8 cellular contexts compared by ENCODE assay signal in the genomic region with DNA sequence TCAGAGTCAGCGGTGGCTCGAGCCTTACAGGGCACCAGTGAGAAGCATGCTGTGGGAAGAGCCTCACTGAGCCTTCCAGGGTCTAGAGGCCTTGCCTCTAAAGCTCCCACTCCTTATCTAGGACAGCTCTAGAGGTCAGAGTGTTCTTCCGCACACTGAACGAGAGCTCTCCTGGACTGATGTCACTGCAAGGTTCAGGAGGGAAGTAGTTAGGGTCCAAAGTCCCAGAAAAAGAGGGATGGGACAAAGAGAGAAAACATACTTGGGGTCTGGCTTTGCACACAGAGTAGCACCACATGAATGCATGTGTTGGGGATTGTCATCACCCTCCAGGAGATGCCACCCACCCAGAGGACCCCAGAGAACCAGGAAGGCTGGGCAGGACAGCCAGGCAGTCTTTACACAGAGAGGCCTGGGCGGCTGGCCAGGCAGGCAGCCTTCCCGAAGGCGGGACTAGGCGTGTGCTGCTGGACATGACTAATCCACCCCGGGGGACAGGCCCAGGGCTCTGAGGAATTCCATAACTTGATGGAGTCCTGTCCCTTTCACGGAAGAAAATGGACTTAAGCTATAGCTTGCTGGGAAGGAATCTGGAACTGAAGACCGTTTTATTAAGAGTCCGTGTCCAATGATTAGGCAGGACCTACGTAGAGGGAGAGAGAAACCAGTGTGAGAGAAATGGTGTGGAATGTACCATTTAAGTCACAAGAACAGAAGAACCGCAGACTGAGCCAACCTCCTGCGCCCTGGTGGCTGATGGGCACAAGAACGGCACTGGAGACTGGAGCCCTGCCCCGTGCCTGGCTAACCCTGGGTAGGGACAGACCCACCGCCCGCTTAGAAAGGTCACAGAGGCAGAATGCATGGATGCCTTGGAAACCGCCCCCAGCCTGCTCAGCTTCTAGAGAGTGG. TPM values are rescaled to one million over a fixed set of nuclear protein-coding genes. Genes with fewer than 3 reads are reported as not detected.
A peak's percentile ranks its signal among the peaks of the same experiment; 100 is the strongest.
DNase-seq lines count a peak whose midpoint lies in the region; ATAC-seq and TF ChIP-seq lines count a peak whose summit lies in the region.

No MANE protein-coding gene starts in this region.

- in situ Hi-C loops in GM13976 (cut with MboI; ENCODE audit: low sequenced_read_pairs, unreplicated experiment) = no loop called here
- in situ Hi-C loops in KBM-7 (cut with MboI; ENCODE audit: low pct_unique_long_range_greater_than_20kb, low sequenced_read_pairs) = no loop called here

- POLR2A ChIA-PET in HEK293T (lab: Yijun Ruan, JAX) = interaction anchor here (1.3 kb wide), 1 partner anchor 22 kb away, joined by 4 read pairs; no protein-coding TSS in a partner anchor

- peak overlapping the region; percentile 82 for H3K27ac ChIP-seq in caudate nucleus (ENCODE audit: low read depth, low read length)
- peak overlapping the region; percentile 53 for H3K27ac ChIP-seq in substantia nigra (ENCODE audit: low read depth, low read length, poor library complexity, severe bottlenecking)

- ATAC-seq in left lobe of liver = peak; percentile 77

- peak; percentile 74 for DNase-seq in HS-5 (ENCODE audit: low read depth)
- DNase-seq in caudate nucleus (lab: John Stamatoyannopoulos, UW) = peak in 13 of 61 donors; percentile 4 to 42 (median 16)
- DNase-seq in left lobe of liver (ENCODE audit: low spot score) = peak; percentile 69
- DNase-seq in substantia nigra (lab: John Stamatoyannopoulos, UW) = peak in 27 of 49 donors; percentile 0 to 62 (median 26)
- DNase-seq in HUDEP-2 (lab: John Stamatoyannopoulos, UW; ENCODE audit: unreplicated experiment in 76 of 76) = no peak
- no peak for DNase-seq in GM13976 (ENCODE audit: low spot score)
- no peak for DNase-seq in HEK293T (ENCODE audit: extremely low spot score)
- DNase-seq in KBM-7 = no peak

- no peak for TF ChIP-seq CTCF in GM13976 (IDR thresholded peaks at IDR 0.05; ENCODE audit: borderline replicate concordance, control extremely low read depth, extremely low read depth, insufficient read depth, missing control alignments)

- CTCF ChIA-PET in HEK293T (lab: Yijun Ruan, JAX) = no interaction called here

TF ChIP-seq in HEK293T, 16 proteins besides CTCF, POLR2A, EP300 and RAD21:
- no peak for TF ChIP-seq LEF1 (IDR thresholded peaks at IDR 0.05; ENCODE audit: borderline replicate concordance)
- TF ChIP-seq BHLHE40 (IDR thresholded peaks at IDR 0.05; ENCODE audit: borderline replicate concordance) = no peak
- TF ChIP-seq FOXA1 (IDR thresholded peaks at IDR 0.05) = no peak
- TF ChIP-seq FOXM1 (IDR thresholded peaks at IDR 0.05; ENCODE audit: borderline replicate concordance) = no peak
- TF ChIP-seq NFRKB (IDR thresholded peaks at IDR 0.05) = no peak
- no peak for TF ChIP-seq ELF4 (IDR thresholded peaks at IDR 0.05)
- no peak for TF ChIP-seq ZNF384 (IDR thresholded peaks at IDR 0.05)
- TF ChIP-seq CTBP1 (IDR thresholded peaks at IDR 0.05; ENCODE audit: borderline replicate concordance) = no peak
- TF ChIP-seq SP1 (IDR thresholded peaks at IDR 0.05) = no peak
- TF ChIP-seq, protein P1, sequence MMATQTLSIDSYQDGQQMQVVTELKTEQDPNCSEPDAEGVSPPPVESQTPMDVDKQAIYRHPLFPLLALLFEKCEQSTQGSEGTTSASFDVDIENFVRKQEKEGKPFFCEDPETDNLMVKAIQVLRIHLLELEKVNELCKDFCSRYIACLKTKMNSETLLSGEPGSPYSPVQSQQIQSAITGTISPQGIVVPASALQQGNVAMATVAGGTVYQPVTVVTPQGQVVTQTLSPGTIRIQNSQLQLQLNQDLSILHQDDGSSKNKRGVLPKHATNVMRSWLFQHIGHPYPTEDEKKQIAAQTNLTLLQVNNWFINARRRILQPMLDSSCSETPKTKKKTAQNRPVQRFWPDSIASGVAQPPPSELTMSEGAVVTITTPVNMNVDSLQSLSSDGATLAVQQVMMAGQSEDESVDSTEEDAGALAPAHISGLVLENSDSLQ (IDR thresholded peaks at IDR 0.05) = no peak
- TF ChIP-seq SUZ12 (IDR thresholded peaks at IDR 0.05) = no peak
- TF ChIP-seq FOXK2 (IDR thresholded peaks at IDR 0.05) = no peak
- TF ChIP-seq L3MBTL2 (conservative IDR thresholded peaks at IDR 0.05) = no peak
- no peak for TF ChIP-seq TARDBP (IDR thresholded peaks at IDR 0.05)
- TF ChIP-seq ARNT (IDR thresholded peaks at IDR 0.05) = no peak
- no peak for TF ChIP-seq HDGF (IDR thresholded peaks at IDR 0.05; ENCODE audit: borderline replicate concordance)
TF ChIP-seq in HEK293T: peak in this region for 0.

RNA-seq across cellular contexts. Expression of a gene that starts 16.7 kb away (rescaled TPM):
- total RNA-seq in left lobe of liver = 0.15 TPM

RNA-seq across cellular contexts. Expression of a gene that starts 48.1 kb away (rescaled TPM):
- 4.6 TPM for total RNA-seq in left lobe of liver

Comparison
In these comparisons a context has a peak if more than half of its experiments do, and no peak if none do; other contexts are left out.
1. DNase-seq: peak in HS-5 (single experiment), left lobe of liver (single experiment) and substantia nigra (27 of 49); none in HUDEP-2 (0 of 76), GM13976 (single experiment), HEK293T (single experiment) and KBM-7 (single experiment).